In genomic region chr10:73879296-73880173, GRCh38 we compare ENCODE assay signal across 8 cellular contexts. TPM values are rescaled to one million over a fixed set of nuclear protein-coding genes. Genes with fewer than 3 reads are reported as not detected.
DNase-seq lines count a peak whose midpoint lies in the region; ATAC-seq and TF ChIP-seq lines count a peak whose summit lies in the region.

No MANE protein-coding gene starts in this region.

- ATAC-seq in GM21529 (IDR thresholded peaks at IDR 0.05; ENCODE audit: unreplicated experiment) = peak; percentile 84
- ATAC-seq in RWPE2 (ENCODE audit: low read depth) = peak; percentile 82
- peak; percentile 73 for ATAC-seq in thoracic aorta (ENCODE audit: insufficient number of reproducible peaks, low FRiP score, low read depth)

- DNase-seq in DMS53 treated with DMSO at 0.1 percent for 48 hours (lab: John Stamatoyannopoulos, UW; ENCODE audit: unreplicated experiment) (peak; percentile 78), RWPE2 (ENCODE audit: low spot score) (no peak), foreskin fibroblast (peak; percentile 75 to 92), ovary (peak; percentile 66 to 87 (median 79)), thoracic aorta (ENCODE audit: low spot score) (peak; percentile 62)
- DNase-seq in Jurkat, Clone E6-1 (ENCODE audit: low read depth, low spot score) = peak; percentile 91
- peak; percentile 91 for DNase-seq in activated T-helper 9 cell treated with anti-CD3 and anti-CD28 coated beads, Interleukin-2, amount 50 U/mL, for 16 hours (ENCODE audit: low read depth)

- peaks cover 14% of the 10 kb centered on the region for H3K4me1 ChIP-seq in RWPE2 (ENCODE audit: insufficient read depth, poor library complexity, severe bottlenecking)
- peaks cover 3% of the 10 kb centered on the region for H3K4me1 ChIP-seq in ovary (ENCODE audit: insufficient read depth)
- H3K4me1 ChIP-seq in thoracic aorta (ENCODE audit: control insufficient read depth in 1 of 2, low read depth in 2 of 2) = peaks cover 3 to 41% of the 10 kb centered on the region in 2 donors

- WGBS in ovary, 3 donors = 10 to 11% (median 11%) methylated on average over 14 of the region's 14 CpGs

- intact Hi-C loops in ovary (cut with DNase I) = loop anchor here in 3 of 4 donors (1.0 to 2.0 kb wide), 2 partner anchors 31 to 32 kb away; no protein-coding TSS in a partner anchor

- H3K27ac ChIP-seq in RWPE2 (ENCODE audit: poor library complexity, severe bottlenecking) (no peak overlapping the region), ovary (no peak overlapping the region), thoracic aorta (peak overlapping the region in 1 of 2 donors; percentile 19)

- H3K9me3 ChIP-seq in RWPE2 (ENCODE audit: severe bottlenecking) (no peaks in the 10 kb centered on the region), ovary (no peaks in the 10 kb centered on the region), thoracic aorta (no peaks in the 10 kb centered on the region)

- no peak for TF ChIP-seq POLR2A in ovary (IDR thresholded peaks at IDR 0.05)

- no peak for TF ChIP-seq EP300 in ovary (IDR thresholded peaks at IDR 0.05)

- no peak overlapping the region for H3K4me3 ChIP-seq in Jurkat, Clone E6-1 (ENCODE audit: low read length)
- H3K4me3 ChIP-seq in RWPE2 (ENCODE audit: severe bottlenecking) (no peak overlapping the region), foreskin fibroblast (ENCODE audit: low read depth in 1 of 2, low read length in 2 of 2) (no peak overlapping the region), ovary (no peak overlapping the region), thoracic aorta (no peak overlapping the region)

- H3K27me3 ChIP-seq in RWPE2 (ENCODE audit: insufficient read depth, poor library complexity, severe bottlenecking) (no peaks in the 10 kb centered on the region), ovary (no peaks in the 10 kb centered on the region), thoracic aorta (replicated peaks; ENCODE audit: insufficient read depth) (no peaks in the 10 kb centered on the region)

- TF ChIP-seq CTCF in RWPE2 (IDR thresholded peaks at IDR 0.05; ENCODE audit: poor library complexity, severe bottlenecking) (peak; percentile 82), foreskin fibroblast (IDR thresholded peaks at IDR 0.05; ENCODE audit: low read depth, low read length) (peak; percentile 90), ovary (IDR thresholded peaks at IDR 0.05) (peak; percentile 65 to 96 (median 85)), thoracic aorta (IDR thresholded peaks at IDR 0.05) (peak; percentile 95)

- H3K36me3 ChIP-seq in RWPE2 (ENCODE audit: low read depth) = no peaks in the 10 kb centered on the region
- H3K36me3 ChIP-seq in ovary = no peaks in the 10 kb centered on the region
- H3K36me3 ChIP-seq in thoracic aorta = no peaks in the 10 kb centered on the region

RNA-seq across cellular contexts. Expression of gene CAMK2G, which starts 5.2 kb away (rescaled TPM):
- polyA plus RNA-seq in Jurkat, Clone E6-1 (2012; ENCODE audit: insufficient read depth, insufficient read length) = 48.0 TPM
- total RNA-seq in ovary = 10 to 100 TPM in 6 of 7 donors, 1 to 10 TPM in 1; 9.8 to 25.0 (median 16.7) TPM
- 10 to 100 TPM; 12.6 to 42.9 TPM for polyA plus RNA-seq in ovary
- 100 to 1,000 TPM in 1 of 2 donors, 10 to 100 TPM in 1; 78.8 to 149 TPM for total RNA-seq in thoracic aorta

RNA-seq across cellular contexts. Expression of gene PLAU, which starts 31.4 kb away (rescaled TPM):
- polyA plus RNA-seq in Jurkat, Clone E6-1 (2012; ENCODE audit: insufficient read depth, insufficient read length) = 4.9 TPM
- total RNA-seq in ovary (1 to 10 TPM in 4 of 7 donors, under 1 TPM in 3; 0.24 to 7.6 (median 4.6) TPM), thoracic aorta (100 to 1,000 TPM in 1 of 2 donors, 1 to 10 TPM in 1; 8.1 to 100 TPM)
- 10 to 100 TPM in 1 of 2 donors, 1 to 10 TPM in 1; 1.7 to 12.6 TPM for polyA plus RNA-seq in ovary
